ENCODE assay signal across 8 cellular contexts in genomic region chr7:129612112-129613015, GRCh38. TPM values are rescaled to one million over a fixed set of nuclear protein-coding genes. Genes with fewer than 3 reads are reported as not detected.
DNase-seq lines count a peak whose midpoint lies in the region; ATAC-seq and TF ChIP-seq lines count a peak whose summit lies in the region.

No MANE protein-coding gene starts in this region.

- H3K27ac ChIP-seq in HEK293 (ENCODE audit: extremely low read depth, low read depth, low read length) = peak overlapping the region; percentile 97

- peak overlapping the region; percentile 89 for H3K4me3 Mint-ChIP-seq in activated CD4-positive, alpha-beta T cell treated with anti-CD3 and anti-CD28 coated beads, Interleukin-2, amount 10 ng/mL, durations not matched to agents 7 days and 5 days
- peak overlapping the region; percentile 94 for H3K4me3 Mint-ChIP-seq in stimulated activated memory B cell treated with anti-CD40 and anti-IgM and Interleukin-4, amounts not matched to agents 10 μg/mL and 1 μg/mL and 100 μg/mL, for 72 hours

- peaks cover 21% of the 10 kb centered on the region for H3K36me3 Mint-ChIP-seq in activated CD4-positive, alpha-beta T cell treated with anti-CD3 and anti-CD28 coated beads, Interleukin-2, amount 10 ng/mL, durations not matched to agents 7 days and 5 days (ENCODE audit: low read depth)
- H3K36me3 Mint-ChIP-seq in stimulated activated memory B cell treated with anti-CD40 and anti-IgM and Interleukin-4, amounts not matched to agents 10 μg/mL and 1 μg/mL and 100 μg/mL, for 72 hours = peaks cover 19% of the 10 kb centered on the region

- peak overlapping the region; percentile 94 for H3K27ac Mint-ChIP-seq in activated CD4-positive, alpha-beta T cell treated with anti-CD3 and anti-CD28 coated beads, Interleukin-2, amount 10 ng/mL, durations not matched to agents 7 days and 5 days
- H3K27ac Mint-ChIP-seq in stimulated activated memory B cell treated with anti-CD40 and anti-IgM and Interleukin-4, amounts not matched to agents 10 μg/mL and 1 μg/mL and 100 μg/mL, for 72 hours = peak overlapping the region; percentile 99

- TF ChIP-seq CTCF in HEK293 (tag by site-specific recombination; IDR thresholded peaks at IDR 0.05) = peak; percentile 47; the same call in 1 of the 2 replicates

- CTCF ChIA-PET in HEK293 (lab: Yijun Ruan, JAX) = interaction anchor here (0.6 to 1.8 kb wide), 11 partner anchors 8 to 712 kb away, joined by 3 to 11 read pairs (median 3); no protein-coding TSS in a partner anchor
- CTCF ChIA-PET in activated CD4-positive, alpha-beta T cell treated with anti-CD3 and anti-CD28 coated beads, Interleukin-2, amount 10 ng/mL, durations not matched to agents 7 days and 5 days (lab: Charles Lee) = interaction anchor here (0.5 to 1.7 kb wide), 9 partner anchors 11 to 303 kb away, joined by 3 to 6 read pairs (median 3); no protein-coding TSS in a partner anchor

- POLR2A ChIA-PET in HEK293 (lab: Yijun Ruan, JAX) = interaction anchor here (0.5 to 1.6 kb wide), 10 partner anchors 9 to 1121 kb away, joined by 3 to 5 read pairs (median 4); partner anchors contain the start of gene STRIP2
- POLR2A ChIA-PET in activated CD4-positive, alpha-beta T cell treated with anti-CD3 and anti-CD28 coated beads, Interleukin-2, amount 10 ng/mL, durations not matched to agents 7 days and 5 days (lab: Charles Lee) = interaction anchor here (0.7 kb wide), 1 partner anchor 245 kb away, joined by 3 read pairs; no protein-coding TSS in a partner anchor

- H3K9me3 ChIP-seq in ES-I3 (ENCODE audit: control insufficient read depth, insufficient read depth, low read length) (no peaks in the 10 kb centered on the region), HEK293 (ENCODE audit: control insufficient read depth, insufficient read depth, low read depth, low read length) (no peaks in the 10 kb centered on the region)

- H3K4me1 Mint-ChIP-seq in activated CD4-positive, alpha-beta T cell treated with anti-CD3 and anti-CD28 coated beads, Interleukin-2, amount 10 ng/mL, durations not matched to agents 7 days and 5 days = peaks cover 59% of the 10 kb centered on the region
- H3K4me1 Mint-ChIP-seq in stimulated activated memory B cell treated with anti-CD40 and anti-IgM and Interleukin-4, amounts not matched to agents 10 μg/mL and 1 μg/mL and 100 μg/mL, for 72 hours = peaks cover 64% of the 10 kb centered on the region

- peak; percentile 43 for DNase-seq in NCI-H1105 treated with DMSO at 0.1 percent for 48 hours (lab: John Stamatoyannopoulos, UW)
- DNase-seq in activated CD4-positive, alpha-beta T cell treated with anti-CD3 and anti-CD28 coated beads, Interleukin-2, amount 10 ng/mL, durations not matched to agents 7 days and 5 days = peak; percentile 28
- peak; percentile 65 for DNase-seq in ecto neural progenitor cell (ENCODE audit: low spot score)
- DNase-seq in lung microvascular endothelial cell (ENCODE audit: low read depth in 2 of 2) = peak; percentile 61 to 67
- DNase-seq in GM19240 (ENCODE audit: insufficient read length, low spot score) = no peak

- H3K36me3 ChIP-seq in ES-I3 (ENCODE audit: insufficient read depth, low read length) (peaks cover 4% of the 10 kb centered on the region), HEK293 (ENCODE audit: control insufficient read depth in 2 of 2, insufficient read depth in 1 of 2, low read length in 2 of 2) (peaks cover 0 to 14% of the 10 kb centered on the region in 2 experiments; a peak in 1 of 3 replicates)

- H3K4me3 ChIP-seq in HEK293 (ENCODE audit: low read depth, low read length) = peak overlapping the region; percentile 96

- H3K9ac ChIP-seq in ES-I3 (ENCODE audit: low read depth, low read length) = peak overlapping the region; percentile 93

- no peaks in the 10 kb centered on the region for H3K9me3 Mint-ChIP-seq in activated CD4-positive, alpha-beta T cell treated with anti-CD3 and anti-CD28 coated beads, Interleukin-2, amount 10 ng/mL, durations not matched to agents 7 days and 5 days
- H3K9me3 Mint-ChIP-seq in stimulated activated memory B cell treated with anti-CD40 and anti-IgM and Interleukin-4, amounts not matched to agents 10 μg/mL and 1 μg/mL and 100 μg/mL, for 72 hours = no peaks in the 10 kb centered on the region

- H3K27me3 Mint-ChIP-seq in activated CD4-positive, alpha-beta T cell treated with anti-CD3 and anti-CD28 coated beads, Interleukin-2, amount 10 ng/mL, durations not matched to agents 7 days and 5 days = no peaks in the 10 kb centered on the region
- H3K27me3 Mint-ChIP-seq in stimulated activated memory B cell treated with anti-CD40 and anti-IgM and Interleukin-4, amounts not matched to agents 10 μg/mL and 1 μg/mL and 100 μg/mL, for 72 hours = no peaks in the 10 kb centered on the region

- peak; percentile 50 for ATAC-seq in stimulated activated memory B cell treated with anti-CD40 and anti-IgM and Interleukin-4, amounts not matched to agents 10 μg/mL and 1 μg/mL and 100 μg/mL, for 72 hours

- H3K4me1 ChIP-seq in ES-I3 (ENCODE audit: insufficient read depth, low read length) = peaks cover 10% of the 10 kb centered on the region
- peaks cover 24% of the 10 kb centered on the region for H3K4me1 ChIP-seq in HEK293 (ENCODE audit: control insufficient read depth, insufficient read depth, low read length)

TF ChIP-seq in HEK293, 187 proteins besides CTCF, POLR2A, EP300 and RAD21 (continues in another document):
- peak; percentile 70 for TF ChIP-seq KLF9 (tag by site-specific recombination; IDR thresholded peaks at IDR 0.05; ENCODE audit: low read depth)
- no peak for TF ChIP-seq ZNF48 (tag by site-specific recombination; IDR thresholded peaks at IDR 0.05)
- TF ChIP-seq KLF8 (tag by site-specific recombination; IDR thresholded peaks at IDR 0.05) = 0 out of 2 replicates have a peak, but pooled peaks have one; percentile 44
- no peak for TF ChIP-seq HOXD13 (CRISPR knock-in tag; IDR thresholded peaks at IDR 0.05; ENCODE audit: borderline replicate concordance)
- TF ChIP-seq ZFHX2 (tag by site-specific recombination; conservative IDR thresholded peaks at IDR 0.05) = peak; percentile 79
- TF ChIP-seq PATZ1 (tag by site-specific recombination; IDR thresholded peaks at IDR 0.05) = peak; percentile 63
- TF ChIP-seq IKZF3 (tag by site-specific recombination; IDR thresholded peaks at IDR 0.05) = peak; percentile 28; the same call in 1 of the 2 replicates
- 0 out of 2 replicates have a peak, but pooled peaks have one; percentile 26 for TF ChIP-seq ZNF561 (tag by site-specific recombination; IDR thresholded peaks at IDR 0.05; ENCODE audit: borderline replicate concordance)
- TF ChIP-seq, protein P1, sequence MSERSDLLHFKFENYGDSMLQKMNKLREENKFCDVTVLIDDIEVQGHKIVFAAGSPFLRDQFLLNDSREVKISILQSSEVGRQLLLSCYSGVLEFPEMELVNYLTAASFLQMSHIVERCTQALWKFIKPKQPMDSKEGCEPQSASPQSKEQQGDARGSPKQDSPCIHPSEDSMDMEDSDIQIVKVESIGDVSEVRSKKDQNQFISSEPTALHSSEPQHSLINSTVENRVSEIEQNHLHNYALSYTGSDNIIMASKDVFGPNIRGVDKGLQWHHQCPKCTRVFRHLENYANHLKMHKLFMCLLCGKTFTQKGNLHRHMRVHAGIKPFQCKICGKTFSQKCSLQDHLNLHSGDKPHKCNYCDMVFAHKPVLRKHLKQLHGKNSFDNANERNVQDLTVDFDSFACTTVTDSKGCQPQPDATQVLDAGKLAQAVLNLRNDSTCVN (tag by site-specific recombination; optimal IDR thresholded peaks at IDR 0.05) = peak; percentile 41
- peak; percentile 41 for TF ChIP-seq ZNF654 (tag by site-specific recombination; IDR thresholded peaks at IDR 0.05; ENCODE audit: low read depth)
- peak; percentile 77 for TF ChIP-seq GLIS2 (tag by site-specific recombination; IDR thresholded peaks at IDR 0.05)
- TF ChIP-seq ZNF664 (tag by site-specific recombination; IDR thresholded peaks at IDR 0.05) = peak; percentile 97
- TF ChIP-seq ZBTB20 (tag by site-specific recombination; IDR thresholded peaks at IDR 0.05) = peak; percentile 81
- TF ChIP-seq ZNF596 (tag by site-specific recombination; IDR thresholded peaks at IDR 0.05) = peak; percentile 27; the same call in 1 of the 2 replicates
- 0 out of 2 replicates have a peak, but pooled peaks have one; percentile 7 for TF ChIP-seq ZNF366 (tag by site-specific recombination; conservative IDR thresholded peaks at IDR 0.05)
- TF ChIP-seq ZBTB48 (tag by site-specific recombination; IDR thresholded peaks at IDR 0.05) = peak; percentile 76
- 0 out of 2 replicates have a peak, but pooled peaks have one; percentile 3 for TF ChIP-seq ZBTB6 (tag by site-specific recombination; IDR thresholded peaks at IDR 0.05)
- 0 out of 2 replicates have a peak, but pooled peaks have one; percentile 27 for TF ChIP-seq ZNF660 (tag by site-specific recombination; IDR thresholded peaks at IDR 0.05)
- TF ChIP-seq ZEB2 (tag by site-specific recombination; IDR thresholded peaks at IDR 0.05) = peak; percentile 29; the same call in 1 of the 2 replicates

RNA-seq across cellular contexts. Expression of gene NRF1, which starts 0.8 kb away (rescaled TPM):
- total RNA-seq in activated CD4-positive, alpha-beta T cell treated with anti-CD3 and anti-CD28 coated beads, Interleukin-2, amount 10 ng/mL, durations not matched to agents 7 days and 5 days = 10 to 100 TPM; 25.9 to 28.7 TPM
- 7.8 and 12.9 TPM in 2 replicates for total RNA-seq in lung microvascular endothelial cell
